8 cellular contexts compared by ENCODE assay signal in the genomic region with DNA sequence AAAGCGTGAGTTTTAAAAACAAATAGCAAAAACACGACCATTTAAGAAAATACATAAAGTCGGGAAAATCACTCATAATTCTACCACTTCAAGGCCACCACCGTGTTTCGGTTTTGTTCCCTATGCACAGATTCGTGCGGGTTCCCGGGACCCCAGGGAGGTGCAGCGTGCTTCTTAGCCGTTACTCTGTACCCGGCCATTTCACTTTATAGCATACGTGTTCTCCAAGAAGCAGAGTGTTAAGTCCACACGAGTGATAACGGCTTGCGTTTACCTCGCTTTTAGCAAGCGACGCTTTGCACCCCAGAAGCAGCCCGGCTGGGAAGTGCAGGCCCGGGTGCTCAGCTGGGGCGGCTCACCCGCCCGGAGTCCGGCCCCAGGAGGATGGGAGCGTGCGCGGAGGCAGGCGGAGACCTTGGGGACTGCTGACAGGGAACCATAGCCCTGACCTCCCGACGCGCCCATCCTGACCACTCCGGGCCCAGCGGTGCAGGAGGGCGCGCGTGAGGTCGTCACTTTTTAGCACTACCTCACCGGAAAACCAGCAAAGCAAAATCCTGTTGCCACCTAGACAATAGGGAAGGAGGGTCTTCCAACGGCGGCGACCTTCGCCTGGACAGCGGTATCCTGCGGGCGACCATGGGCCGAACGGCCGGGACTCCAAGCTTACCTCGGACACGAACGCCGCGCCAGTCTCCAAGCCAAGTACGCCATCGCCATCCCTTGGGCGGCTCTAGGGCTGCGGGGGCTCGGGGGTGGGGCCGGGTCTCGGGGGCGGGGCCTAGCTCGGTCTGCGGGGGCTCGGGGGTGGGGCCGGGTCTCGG. TPM values are rescaled to one million over a fixed set of nuclear protein-coding genes. Genes with fewer than 3 reads are reported as not detected.
DNase-seq lines count a peak whose midpoint lies in the region; ATAC-seq and TF ChIP-seq lines count a peak whose summit lies in the region.

A gene with protein sequence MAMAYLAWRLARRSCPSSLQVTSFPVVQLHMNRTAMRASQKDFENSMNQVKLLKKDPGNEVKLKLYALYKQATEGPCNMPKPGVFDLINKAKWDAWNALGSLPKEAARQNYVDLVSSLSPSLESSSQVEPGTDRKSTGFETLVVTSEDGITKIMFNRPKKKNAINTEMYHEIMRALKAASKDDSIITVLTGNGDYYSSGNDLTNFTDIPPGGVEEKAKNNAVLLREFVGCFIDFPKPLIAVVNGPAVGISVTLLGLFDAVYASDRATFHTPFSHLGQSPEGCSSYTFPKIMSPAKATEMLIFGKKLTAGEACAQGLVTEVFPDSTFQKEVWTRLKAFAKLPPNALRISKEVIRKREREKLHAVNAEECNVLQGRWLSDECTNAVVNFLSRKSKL (minus strand): TSS at position 735 of the 824 bp plus-strand sequence. CDS start 15 bp downstream, at position 720.

- H3K9me3 ChIP-seq in transverse colon = no peaks in the 10 kb centered on the region

- no peak for TF ChIP-seq CTCF in HL-60 (IDR thresholded peaks at IDR 0.05; ENCODE audit: insufficient read depth, low read length)
- TF ChIP-seq CTCF in RWPE1 (conservative IDR thresholded peaks at IDR 0.05; ENCODE audit: low read depth) = no peak
- no peak for TF ChIP-seq CTCF in glutamatergic neuron (IDR thresholded peaks at IDR 0.05; ENCODE audit: partially characterized antibody, unreplicated experiment)
- no peak for TF ChIP-seq CTCF in osteocyte (IDR thresholded peaks at IDR 0.05)
- peak in 1 of 5 experiments; percentile 14 for TF ChIP-seq CTCF in transverse colon (IDR thresholded peaks at IDR 0.05)

- 1 to 4% methylated on average over 8 to 35 of the region's 66 CpGs for WGBS in transverse colon (ENCODE audit: low coverage in 1 of 2), 2 donors

- peaks cover 55% of the 10 kb centered on the region for H3K4me1 Mint-ChIP-seq in activated naive CD4-positive, alpha-beta T cell treated with anti-CD3 and anti-CD28 coated beads, Interleukin-2, amount 50 U/mL, for 24 hours
- H3K4me1 Mint-ChIP-seq in glutamatergic neuron (ENCODE audit: low read depth, unreplicated experiment) (peaks cover 5% of the 10 kb centered on the region), osteocyte (ENCODE audit: unreplicated experiment) (peaks cover 23% of the 10 kb centered on the region)

- peak; percentile 72 for TF ChIP-seq POLR2A in transverse colon (IDR thresholded peaks at IDR 0.05)

- DNase-seq in COR-L47 (lab: John Stamatoyannopoulos, UW) (peak; percentile 49), HL-60 (ENCODE audit: low read depth in 1 of 2, low spot score in 1 of 2) (peak; percentile 29 to 44), RWPE1 (ENCODE audit: low spot score) (peak; percentile 55), glutamatergic neuron (peak; percentile 71), osteocyte (ENCODE audit: extremely low spot score, unreplicated experiment) (peak; percentile 87), transverse colon (peak; percentile 69)

- H3K4me3 Mint-ChIP-seq in activated naive CD4-positive, alpha-beta T cell treated with anti-CD3 and anti-CD28 coated beads, Interleukin-2, amount 50 U/mL, for 24 hours = peak within 1 kb of the TSS; percentile 85
- H3K4me3 Mint-ChIP-seq in glutamatergic neuron (ENCODE audit: unreplicated experiment) = peak within 1 kb of the TSS; percentile 89
- H3K4me3 Mint-ChIP-seq in osteocyte (ENCODE audit: unreplicated experiment) = peak within 1 kb of the TSS; percentile 88

- peaks cover 22% of the 10 kb centered on the region for H3K36me3 Mint-ChIP-seq in activated naive CD4-positive, alpha-beta T cell treated with anti-CD3 and anti-CD28 coated beads, Interleukin-2, amount 50 U/mL, for 24 hours
- H3K36me3 Mint-ChIP-seq in glutamatergic neuron (ENCODE audit: unreplicated experiment) (peaks cover 9% of the 10 kb centered on the region), osteocyte (ENCODE audit: unreplicated experiment) (peaks cover 18% of the 10 kb centered on the region)

- no peaks in the 10 kb centered on the region for H3K27me3 ChIP-seq in HL-60 (ENCODE audit: insufficient read depth, poor library complexity, severe bottlenecking)
- H3K27me3 ChIP-seq in transverse colon = no peaks in the 10 kb centered on the region

- in situ Hi-C loops in transverse colon (cut with MboI; ENCODE audit: low pct_ligation_motif_present in 1 of 4, low pct_unique_long_range_greater_than_20kb in 1 of 4, low sequenced_read_pairs in 3 of 4) = loop anchor here in 1 of 4 donors (25.0 kb wide), 1 partner anchor 398 kb away; no protein-coding TSS in a partner anchor

- H3K36me3 ChIP-seq in transverse colon = peaks cover 0 to 18% (median 6%) of the 10 kb centered on the region in 4 donors

- H3K9me3 Mint-ChIP-seq in activated naive CD4-positive, alpha-beta T cell treated with anti-CD3 and anti-CD28 coated beads, Interleukin-2, amount 50 U/mL, for 24 hours = no peaks in the 10 kb centered on the region
- H3K9me3 Mint-ChIP-seq in glutamatergic neuron (ENCODE audit: unreplicated experiment) = peaks cover 5% of the 10 kb centered on the region
- H3K9me3 Mint-ChIP-seq in osteocyte (ENCODE audit: unreplicated experiment) = no peaks in the 10 kb centered on the region

- POLR2A ChIA-PET in RWPE1 (lab: Yijun Ruan, JAX; ENCODE audit: low non-redundant PET) = interaction anchor here (0.6 to 0.7 kb wide), 2 partner anchors 183 to 789 kb away, joined by 5 to 7 read pairs; no protein-coding TSS in a partner anchor

- H3K27ac Mint-ChIP-seq in activated naive CD4-positive, alpha-beta T cell treated with anti-CD3 and anti-CD28 coated beads, Interleukin-2, amount 50 U/mL, for 24 hours = peak within 1 kb of the TSS; percentile 90
- peak within 1 kb of the TSS; percentile 81 for H3K27ac Mint-ChIP-seq in glutamatergic neuron (ENCODE audit: unreplicated experiment)
- H3K27ac Mint-ChIP-seq in osteocyte (ENCODE audit: unreplicated experiment) = peak within 1 kb of the TSS; percentile 88

- H3K4me1 ChIP-seq in transverse colon = peaks cover 0 to 39% (median 21%) of the 10 kb centered on the region in 4 donors

- H3K27ac ChIP-seq in HL-60 (replicated peaks) (peak within 1 kb of the TSS; percentile 56), RWPE1 (peak within 1 kb of the TSS; percentile 89), transverse colon (peak within 1 kb of the TSS; percentile 93 to 97 (median 96))

- CTCF ChIA-PET in RWPE1 (lab: Yijun Ruan, JAX) = no interaction called here

- peak within 1 kb of the TSS; percentile 79 for H3K4me3 ChIP-seq in HL-60 (replicated peaks; ENCODE audit: insufficient read depth, low read length)
- H3K4me3 ChIP-seq in transverse colon = peak within 1 kb of the TSS; percentile 75 to 92 (median 82)

- intact Hi-C loops in transverse colon (cut with DNase I; ENCODE audit: low total_unique reads) = no loop called here

- ATAC-seq in GM19467 (IDR thresholded peaks at IDR 0.05; ENCODE audit: unreplicated experiment) = peak; percentile 45

- no peaks in the 10 kb centered on the region for H3K27me3 Mint-ChIP-seq in activated naive CD4-positive, alpha-beta T cell treated with anti-CD3 and anti-CD28 coated beads, Interleukin-2, amount 50 U/mL, for 24 hours
- no peaks in the 10 kb centered on the region for H3K27me3 Mint-ChIP-seq in glutamatergic neuron (ENCODE audit: unreplicated experiment)
- no peaks in the 10 kb centered on the region for H3K27me3 Mint-ChIP-seq in osteocyte (ENCODE audit: unreplicated experiment)

- no peak for TF ChIP-seq EP300 in transverse colon (IDR thresholded peaks at IDR 0.05; ENCODE audit: low read depth)

RNA-seq across cellular contexts. Expression of the gene that starts here (rescaled TPM):
- total RNA-seq in glutamatergic neuron (ENCODE audit: unreplicated experiment) (18.7 TPM), osteocyte (34.5 and 37.8 TPM in 2 replicates), transverse colon (100 to 1,000 TPM in 1 of 4 donors, 10 to 100 TPM in 3; 17.7 to 137 (median 69.9) TPM)

Comparison
In these comparisons a context has a peak if more than half of its experiments do, and no peak if none do; other contexts are left out.
1. Peak in every context shown above with its lines: DNase-seq, ATAC-seq, H3K4me3 ChIP-seq and H3K27ac ChIP-seq.
2. DNase-seq: peak in every context shown above with its lines; median percentile 87 in osteocyte; 71 in glutamatergic neuron; 69 in transverse colon; 55 in RWPE1; 49 in COR-L47; 36 in HL-60.